ENCODE assay signal across 14 cellular contexts in genomic region chrX:9858080-9858479, GRCh38.
DNase-seq lines count a peak whose midpoint lies in the region; ATAC-seq and TF ChIP-seq lines count a peak whose summit lies in the region.
"Had no signal": no experiment of that assay in that cellular context is flagged by ENCODE, and none has a peak within 500 bp of the region (broad histone marks: within the 10 kb centered on the region; RNA-seq: fewer than 3 reads in every experiment).

No MANE protein-coding gene starts in this region.

- H3K4me3 Mint-ChIP-seq in mesothelial cell of epicardium (no peak overlapping the region), nephron progenitor cell (no peak overlapping the region)
- H3K4me3 Mint-ChIP-seq: CD14-positive monocyte; CD8-positive, alpha-beta T cell had no signal

- H3K4me1 Mint-ChIP-seq in mesothelial cell of epicardium (peaks cover 43% of the 10 kb centered on the region), nephron progenitor cell (peaks cover 63% of the 10 kb centered on the region)
- H3K4me1 Mint-ChIP-seq: CD14-positive monocyte had no signal

- peaks cover 2% of the 10 kb centered on the region for H3K36me3 Mint-ChIP-seq in mesothelial cell of epicardium
- peaks cover 8% of the 10 kb centered on the region for H3K36me3 Mint-ChIP-seq in nephron progenitor cell (ENCODE audit: low read depth)
- H3K36me3 Mint-ChIP-seq: CD14-positive monocyte; CD8-positive, alpha-beta T cell had no signal

- intact Hi-C loops in Right ventricle myocardium inferior (cut with DNase I), result no loop called here

- H3K79me2 ChIP-seq in hepatocyte, result no peaks in the 10 kb centered on the region

- no peaks in the 10 kb centered on the region for H3K9me2 ChIP-seq in hepatocyte (replicated peaks; ENCODE audit: insufficient read depth)

- DNase-seq in cardiac muscle cell (ENCODE audit: low read depth in 1 of 2, low spot score in 1 of 2), result peak in 1 of 2 donors; percentile 23
- no peak for DNase-seq in Right ventricle myocardium inferior (ENCODE audit: missing footprints)
- DNase-seq in hepatocyte (ENCODE audit: low spot score), result peak; percentile 49
- DNase-seq in mesothelial cell of epicardium (ENCODE audit: low spot score in 2 of 2, unreplicated experiment in 2 of 2), result no peak
- DNase-seq in upper lobe of left lung, result no peak
- no peak for DNase-seq in DMS53 treated with DMSO at 0.1 percent for 48 hours (lab: John Stamatoyannopoulos, UW; ENCODE audit: unreplicated experiment)
- no peak for DNase-seq in nephron progenitor cell
- DNase-seq in cerebellar nuclear complex (lab: John Stamatoyannopoulos, UW), result no peak
- DNase-seq: CD8-positive, alpha-beta T cell; COR-L47; GF-D8 had no signal

- H3K27ac Mint-ChIP-seq in mesothelial cell of epicardium, result peak overlapping the region; percentile 45
- no peak overlapping the region for H3K27ac Mint-ChIP-seq in nephron progenitor cell
- H3K27ac Mint-ChIP-seq: CD8-positive, alpha-beta T cell had no signal

- no peak for TF ChIP-seq POLR2A in upper lobe of left lung (IDR thresholded peaks at IDR 0.05)

- H4K20me1 ChIP-seq in hepatocyte (ENCODE audit: insufficient read depth, poor library complexity, severe bottlenecking), result no peaks in the 10 kb centered on the region

- H3K9me3 ChIP-seq in cardiac muscle cell (ENCODE audit: low read depth) (no peaks in the 10 kb centered on the region), hepatocyte (ENCODE audit: low read depth) (no peaks in the 10 kb centered on the region), upper lobe of left lung (peaks cover 0 to 2% (median 0%) of the 10 kb centered on the region in 4 donors)
- H3K9me3 ChIP-seq: HAP-1 had no signal

- no peak overlapping the region for H3K4me2 ChIP-seq in hepatocyte

- H3K36me3 ChIP-seq in cardiac muscle cell, result no peaks in the 10 kb centered on the region
- H3K36me3 ChIP-seq in hepatocyte (replicated peaks; ENCODE audit: insufficient read depth, low read depth), result no peaks in the 10 kb centered on the region
- no peaks in the 10 kb centered on the region for H3K36me3 ChIP-seq in upper lobe of left lung
- H3K36me3 ChIP-seq: HAP-1 had no signal

- TF ChIP-seq EP300 in upper lobe of left lung (IDR thresholded peaks at IDR 0.05), result peak in 2 of 4 donors; percentile 94

- 55% methylated on average over 10 of the region's 10 CpGs for WGBS in hepatocyte (ENCODE audit: low lambda C conversion rate, missing lambda C conversion rate)
- WGBS in upper lobe of left lung, 2 donors, result 55 to 65% methylated on average over 8 to 10 of the region's 10 CpGs

- H2AFZ ChIP-seq in hepatocyte, result no peak overlapping the region

- ATAC-seq in Right ventricle myocardium inferior (no peak), upper lobe of left lung (ENCODE audit: low FRiP score in 2 of 2) (no peak)
- ATAC-seq: CD8-positive, alpha-beta T cell had no signal

- H3K4me1 ChIP-seq in cardiac muscle cell (ENCODE audit: low read depth), result peaks cover 30% of the 10 kb centered on the region
- peaks cover 3% of the 10 kb centered on the region for H3K4me1 ChIP-seq in hepatocyte (ENCODE audit: insufficient read depth)
- H3K4me1 ChIP-seq in upper lobe of left lung, result peaks cover 0 to 3% (median 0%) of the 10 kb centered on the region in 4 donors

- TF ChIP-seq CTCF in cardiac muscle cell (IDR thresholded peaks at IDR 0.05; ENCODE audit: low read depth, low read length) (no peak), hepatocyte (IDR thresholded peaks at IDR 0.05; ENCODE audit: poor library complexity) (no peak), mesothelial cell of epicardium (IDR thresholded peaks at IDR 0.05; ENCODE audit: unreplicated experiment) (no peak), upper lobe of left lung (IDR thresholded peaks at IDR 0.05) (no peak), nephron progenitor cell (IDR thresholded peaks at IDR 0.05) (no peak)

- H3K27ac ChIP-seq in cardiac muscle cell, result peak overlapping the region; percentile 59
- H3K27ac ChIP-seq in hepatocyte, result peak overlapping the region; percentile 76
- peak overlapping the region; percentile 48 to 73 (median 61) for H3K27ac ChIP-seq in upper lobe of left lung
- H3K27ac ChIP-seq: 22Rv1 had no signal

- H3K9me3 Mint-ChIP-seq in mesothelial cell of epicardium, result peaks cover 20% of the 10 kb centered on the region
- H3K9me3 Mint-ChIP-seq in nephron progenitor cell, result peaks cover 61% of the 10 kb centered on the region
- H3K9me3 Mint-ChIP-seq: CD8-positive, alpha-beta T cell had no signal

- H3K27me3 ChIP-seq in cardiac muscle cell (no peaks in the 10 kb centered on the region), hepatocyte (no peaks in the 10 kb centered on the region), upper lobe of left lung (no peaks in the 10 kb centered on the region)

- H3K4me3 ChIP-seq in cardiac muscle cell (no peak overlapping the region), hepatocyte (no peak overlapping the region), upper lobe of left lung (no peak overlapping the region)
- H3K4me3 ChIP-seq: HAP-1 had no signal

- H3K27me3 Mint-ChIP-seq in mesothelial cell of epicardium (ENCODE audit: low read depth) (no peaks in the 10 kb centered on the region), nephron progenitor cell (ENCODE audit: low read depth, poor library complexity) (no peaks in the 10 kb centered on the region)
